In genomic region chr10:24475598-24475997, GRCh38 we compare ENCODE assay signal across 29 cellular contexts.
"Had no signal": no experiment of that assay in that cellular context is flagged by ENCODE, and none has a peak within 500 bp of the region (broad histone marks: within the 10 kb centered on the region; RNA-seq: fewer than 3 reads in every experiment).

No MANE protein-coding gene starts in this region.

- DNase-seq: dermis blood vessel endothelial cell; dorsolateral prefrontal cortex; effector CD4-positive, alpha-beta T cell; effector memory CD8-positive, alpha-beta T cell; endodermal cell; erythroblast; esophagus squamous epithelium; foreskin fibroblast; foreskin melanocyte; gastrocnemius medialis; glutamatergic neuron; head of caudate nucleus; heart right ventricle; hippocampal formation; left cardiac atrium; left lung; left ventricle myocardium superior; lower lobe of right lung; mesenchymal stem cell; mucosa of descending colon; naive B cell had no signal

- H3K9me3 ChIP-seq: esophagus squamous epithelium, gastrocnemius medialis, left lung, lower lobe of right lung, mucosa of descending colon had no signal

- H3K4me3 ChIP-seq: coronary artery, dorsolateral prefrontal cortex, esophagus squamous epithelium, gastrocnemius medialis, heart right ventricle, left lung, lower lobe of right lung, mucosa of descending colon had no signal

- H3K27ac Mint-ChIP-seq: effector memory CD8-positive, alpha-beta T cell; endodermal cell; mesothelial cell of epicardium; naive B cell had no signal

- H3K4me3 Mint-ChIP-seq: effector memory CD8-positive, alpha-beta T cell; endodermal cell; mesothelial cell of epicardium; naive B cell had no signal

- H3K36me3 Mint-ChIP-seq: naive B cell had no signal

- FAIRE-seq: colon, endometrium, islet of Langerhans, keratinocyte had no signal

- H3K4me1 Mint-ChIP-seq: endodermal cell, naive B cell had no signal

- H3K4me1 ChIP-seq: esophagus squamous epithelium, heart right ventricle, left lung, lower lobe of right lung had no signal

- H3K27me3 ChIP-seq: esophagus squamous epithelium, gastrocnemius medialis, heart right ventricle, left lung had no signal

- H3K27me3 Mint-ChIP-seq: naive B cell had no signal

- H3K27ac ChIP-seq: coronary artery, dorsolateral prefrontal cortex, epithelial cell of prostate, esophagus squamous epithelium, heart right ventricle, left lung, lower lobe of right lung had no signal

- ATAC-seq: effector memory CD8-positive, alpha-beta T cell; esophagus mucosa; gastrocnemius medialis; heart right ventricle; left cardiac atrium; left lung; left ventricle myocardium superior; lower lobe of right lung; mucosa of descending colon had no signal
